In the genomic region with DNA sequence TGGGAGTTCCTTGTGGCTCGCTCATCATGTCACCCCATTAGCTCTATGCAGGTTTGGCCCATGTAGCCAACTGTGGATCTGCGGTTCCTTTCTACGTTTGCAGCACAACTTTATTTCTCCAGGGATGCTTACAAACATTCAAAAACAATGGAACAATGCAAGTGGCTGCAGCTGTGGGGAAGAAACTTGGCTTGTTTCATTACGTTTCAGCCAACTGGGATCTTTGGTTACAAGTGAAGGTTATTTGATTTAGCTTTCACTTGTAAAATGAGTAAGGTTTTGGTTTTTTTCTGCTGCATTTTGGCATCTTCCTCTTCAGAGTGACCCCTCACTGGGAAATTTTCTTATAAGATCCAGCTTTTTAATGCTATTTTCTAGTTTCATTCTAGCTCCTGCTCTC, we compare ENCODE assay signal across 24 cellular contexts.
DNase-seq lines count a peak whose midpoint lies in the region; ATAC-seq and TF ChIP-seq lines count a peak whose summit lies in the region.
"Had no signal": no experiment of that assay in that cellular context is flagged by ENCODE, and none has a peak within 500 bp of the region (broad histone marks: within the 10 kb centered on the region; RNA-seq: fewer than 3 reads in every experiment).

No MANE protein-coding gene starts in this region.

- H3K27ac ChIP-seq in heart right ventricle (peak overlapping the region in 7 of 10 donors; percentile 1 to 70 (median 35)), vagina (peak overlapping the region; percentile 37)
- H3K27ac ChIP-seq: coronary artery, SK-N-MC had no signal

- H3K4me1 ChIP-seq in heart right ventricle: peaks cover 0 to 12% (median 0%) of the 10 kb centered on the region in 9 donors
- H3K4me1 ChIP-seq in vagina: no peaks in the 10 kb centered on the region

- peak in 3 of 8 donors; percentile 25 to 65 (median 61) for ATAC-seq in heart right ventricle
- no peak for ATAC-seq in left ventricle myocardium superior
- ATAC-seq: activated naive CD8-positive, alpha-beta T cell treated with anti-CD3 and anti-CD28 coated beads, Interleukin-2, amount 50 U/mL, for 24 hours; HepG2; stimulated activated naive B cell treated with anti-CD40 and anti-IgM and Interleukin-4, amounts not matched to agents 10 μg/mL and 1 μg/mL and 100 μg/mL, for 72 hours had no signal

- H3K36me3 ChIP-seq in heart right ventricle (peaks cover 0 to 49% (median 0%) of the 10 kb centered on the region in 9 donors), vagina (no peaks in the 10 kb centered on the region)

- 62 to 67% methylated on average over 4 of the region's 4 CpGs for WGBS in heart right ventricle, 2 donors

- TF ChIP-seq CTCF in heart right ventricle (IDR thresholded peaks at IDR 0.05) (no peak), fibroblast of pulmonary artery (IDR thresholded peaks at IDR 0.05; ENCODE audit: low read length, missing control alignments) (no peak), vagina (IDR thresholded peaks at IDR 0.05) (no peak)

- H3K9me3 ChIP-seq in heart right ventricle (no peaks in the 10 kb centered on the region), vagina (no peaks in the 10 kb centered on the region)

- DNase-seq in heart right ventricle: no peak
- no peak for DNase-seq in left ventricle myocardium superior
- DNase-seq in fibroblast of pulmonary artery (ENCODE audit: low read depth): peak; percentile 22
- DNase-seq in pons (ENCODE audit: low spot score): peak; percentile 61
- no peak for DNase-seq in vagina (ENCODE audit: extremely low spot score in 2 of 2)
- no peak for DNase-seq in DMS 273 treated with DMSO at 0.1 percent for 48 hours (lab: John Stamatoyannopoulos, UW)
- DNase-seq in midbrain (lab: John Stamatoyannopoulos, UW): no peak
- no peak for DNase-seq in DMS79 (lab: John Stamatoyannopoulos, UW)
- DNase-seq: 8988T; activated CD4-positive, alpha-beta T cell treated with anti-CD3 and anti-CD28 coated beads, Interleukin-2, amount 50 U/mL, for 48 hours; activated CD4-positive, CD25-positive, alpha-beta regulatory T cell treated with anti-CD3 and anti-CD28 coated beads, Interleukin-2, amount 50 U/mL, for 72 hours; activated naive CD4-positive, alpha-beta T cell; activated naive CD8-positive, alpha-beta T cell treated with anti-CD3 and anti-CD28 coated beads, Interleukin-2, amount 50 U/mL, for 24 hours; HCEC 1CT; MM.1S; naive B cell; NCI-H1417; NCI-H2029 treated with DMSO at 0.1 percent for 48 hours; NCI-H526 treated with DMSO at 0.1 percent for 48 hours; NK-92 treated with Interleukin-12 subunit alpha and Interleukin-12 subunit beta, amount 100 ng/mL, for 24 hours; stimulated activated naive B cell treated with anti-CD40 and anti-IgM and Interleukin-4, amounts not matched to agents 10 μg/mL and 1 μg/mL and 100 μg/mL, for 72 hours had no signal

- H3K27me3 ChIP-seq in heart right ventricle: no peaks in the 10 kb centered on the region
- H3K27me3 ChIP-seq in vagina: no peaks in the 10 kb centered on the region

- intact Hi-C loops in heart right ventricle (cut with DNase I) (no loop called here), left ventricle myocardium superior (cut with micrococcal nuclease) (no loop called here), vagina (cut with DNase I) (no loop called here)

- no peak for TF ChIP-seq POLR2A in vagina (IDR thresholded peaks at IDR 0.05)

- H3K4me3 ChIP-seq in heart right ventricle (peak overlapping the region in 3 of 10 donors; percentile 4 to 24 (median 5)), fibroblast of pulmonary artery (replicated peaks; ENCODE audit: low read depth, low read length) (no peak overlapping the region), vagina (no peak overlapping the region)
- H3K4me3 ChIP-seq: coronary artery, SK-N-MC had no signal

Comparison
In these comparisons a context has a peak if more than half of its experiments do, and no peak if none do; other contexts are left out.
1. DNase-seq: peak in fibroblast of pulmonary artery (single experiment) and pons (single experiment); none in heart right ventricle (0 of 2), left ventricle myocardium superior (single experiment), vagina (0 of 2), DMS 273 treated with DMSO at 0.1 percent for 48 hours (single experiment), midbrain (single experiment) and DMS79 (single experiment).